In genomic region chr14:83913466-83913865, GRCh38 we compare ENCODE assay signal across 18 cellular contexts.
DNase-seq lines count a peak whose midpoint lies in the region; ATAC-seq and TF ChIP-seq lines count a peak whose summit lies in the region.
"Had no signal": no experiment of that assay in that cellular context is flagged by ENCODE, and none has a peak within 500 bp of the region (broad histone marks: within the 10 kb centered on the region; RNA-seq: fewer than 3 reads in every experiment).

No MANE protein-coding gene starts in this region.

- H3K4me3 ChIP-seq in IMR-90 (ENCODE audit: insufficient read depth, low read depth, low read length) (no peak overlapping the region), prostate gland (no peak overlapping the region), left ventricle myocardium inferior (no peak overlapping the region)

- POLR2A ChIA-PET in IMR-90 (lab: Charles Lee; ENCODE audit: unreplicated experiment) = no interaction called here

- no peak overlapping the region for H2BK5ac ChIP-seq in IMR-90 (ENCODE audit: low read depth, low read length, poor library complexity, severe bottlenecking)

- no peak overlapping the region for H4K8ac ChIP-seq in IMR-90 (ENCODE audit: low read depth in 2 of 2, low read length in 2 of 2)

- H4K5ac ChIP-seq in IMR-90 (ENCODE audit: low read depth, low read length) = no peak overlapping the region

- H2BK20ac ChIP-seq in IMR-90 (ENCODE audit: low read depth, low read length) = no peak overlapping the region

- H3K18ac ChIP-seq in IMR-90 (ENCODE audit: low read depth, low read length) = no peak overlapping the region

- no peak for TF ChIP-seq CTCF in IMR-90 (conservative IDR thresholded peaks at IDR 0.05; ENCODE audit: low read depth, low read length)
- TF ChIP-seq CTCF in prostate gland (IDR thresholded peaks at IDR 0.05) = no peak
- no peak for TF ChIP-seq CTCF in left ventricle myocardium inferior (IDR thresholded peaks at IDR 0.05; ENCODE audit: borderline replicate concordance)

- no peak overlapping the region for H3K4me2 ChIP-seq in IMR-90 (ENCODE audit: low read depth, low read length)

- no peak for TF ChIP-seq RAD21 in IMR-90 (IDR thresholded peaks at IDR 0.05; ENCODE audit: low read length)

- peaks cover 8% of the 10 kb centered on the region; the same call in 1 of the 2 replicates for H3K4me1 ChIP-seq in IMR-90 (ENCODE audit: control insufficient read depth, insufficient read depth, low read length)
- H3K4me1 ChIP-seq in prostate gland (replicated peaks) = no peaks in the 10 kb centered on the region
- H3K4me1 ChIP-seq in left ventricle myocardium inferior = no peaks in the 10 kb centered on the region
- H3K4me1 ChIP-seq: BE2C had no signal

- H3K9me1 ChIP-seq in IMR-90 (ENCODE audit: insufficient read depth, low read length) = no peaks in the 10 kb centered on the region

- H3K56ac ChIP-seq in IMR-90 (ENCODE audit: extremely low read depth, insufficient read depth, low read length) = no peak overlapping the region

- no peak overlapping the region for H2AFZ ChIP-seq in IMR-90 (replicated peaks; ENCODE audit: low read length, poor library complexity)

- DNase-seq in NCI-H748 (lab: John Stamatoyannopoulos, UW; ENCODE audit: unreplicated experiment) (peak; percentile 12), NCI-H748 treated with DMSO at 0.1 percent for 48 hours (lab: John Stamatoyannopoulos, UW) (no peak), IMR-90 (peak; percentile 43), amniotic epithelial cell (ENCODE audit: low read depth) (peak; percentile 70), prostate gland (ENCODE audit: low spot score) (no peak), left ventricle myocardium inferior (no peak), GDM1 (lab: John Stamatoyannopoulos, UW) (no peak)
- DNase-seq: BE2C; CD8-positive, alpha-beta memory T cell; DMS 273 treated with DMSO at 0.1 percent for 48 hours; EL; NCI-H1092; NCI-H1694 treated with DMSO at 0.1 percent for 48 hours; NCI-H2081; SHP77; T-helper 1 cell had no signal

- H3K4ac ChIP-seq in IMR-90 (ENCODE audit: low read depth, low read length) = no peak overlapping the region

- TF ChIP-seq POLR2A in IMR-90 (IDR thresholded peaks at IDR 0.05; ENCODE audit: low read depth, low read length) (no peak), prostate gland (IDR thresholded peaks at IDR 0.05) (no peak)

- H3K27ac ChIP-seq in IMR-90 (ENCODE audit: insufficient read depth, low read length) (no peak overlapping the region), prostate gland (no peak overlapping the region), left ventricle myocardium inferior (replicated peaks) (no peak overlapping the region)
- H3K27ac ChIP-seq: HL-60, RWPE1 had no signal

- H3K9ac ChIP-seq in IMR-90 (ENCODE audit: low read depth, low read length) = no peak overlapping the region

- H3K36me3 ChIP-seq in IMR-90 (ENCODE audit: control insufficient read depth, insufficient read depth, low read length) (no peaks in the 10 kb centered on the region), prostate gland (no peaks in the 10 kb centered on the region), left ventricle myocardium inferior (no peaks in the 10 kb centered on the region)
- H3K36me3 ChIP-seq: BE2C had no signal

- no peak overlapping the region for H2AK5ac ChIP-seq in IMR-90 (ENCODE audit: low read depth, low read length)

- H2BK120ac ChIP-seq in IMR-90 (ENCODE audit: low read depth, low read length) = no peak overlapping the region

- dilution Hi-C loops in IMR-90 (cut with HindIII; ENCODE audit: low sequenced_read_pairs, unreplicated experiment) = no loop called here

- BruUV-seq in IMR-90 (replicated peaks; lab: Mats Ljungman, UMichigan) = no TSS peak

- no peak overlapping the region for H3K23ac ChIP-seq in IMR-90 (ENCODE audit: low read depth, low read length)

- CTCF ChIA-PET in IMR-90 (lab: Yijun Ruan, JAX) = no interaction called here

- no CpG with 5 or more reads among the region's 1 CpG for WGBS in IMR-90 (ENCODE audit: extremely low coverage in 2 of 2, insufficient read length in 1 of 2), 2 experiments
- 47% methylated on average over 1 of the region's 1 CpG for WGBS in prostate gland

- no peak overlapping the region for H2BK15ac ChIP-seq in IMR-90 (ENCODE audit: low read depth, low read length)

- no peak overlapping the region for H3K14ac ChIP-seq in IMR-90 (replicated peaks; ENCODE audit: low read depth, low read length)

- peak; percentile 47 for ATAC-seq in IMR-90 (ENCODE audit: low read depth)

- H3K79me1 ChIP-seq in IMR-90 (ENCODE audit: low read depth in 1 of 2, low read length in 2 of 2) = no peaks in the 10 kb centered on the region

- intact Hi-C loops in IMR-90 (cut with micrococcal nuclease) (loop anchor here (10.0 kb wide), 1 partner anchor 429 kb away; no protein-coding TSS in a partner anchor), prostate gland (cut with DNase I) (no loop called here), left ventricle myocardium inferior (cut with micrococcal nuclease) (no loop called here)

- in situ Hi-C loops in IMR-90 (cut with MboI; ENCODE audit: low sequenced_read_pairs) = no loop called here

- no peak overlapping the region for H4K91ac ChIP-seq in IMR-90 (ENCODE audit: insufficient read depth, low read depth, low read length)

- H3K9me3 ChIP-seq in IMR-90 (ENCODE audit: control insufficient read depth, insufficient read depth, low read length) (no peaks in the 10 kb centered on the region), prostate gland (no peaks in the 10 kb centered on the region), left ventricle myocardium inferior (replicated peaks) (no peaks in the 10 kb centered on the region)
- H3K9me3 ChIP-seq: BE2C had no signal

- no peak overlapping the region for H2AK9ac ChIP-seq in IMR-90 (replicated peaks; ENCODE audit: low read depth, low read length, poor library complexity)

- no peaks in the 10 kb centered on the region for H4K20me1 ChIP-seq in IMR-90 (ENCODE audit: insufficient read depth, low read length)

- H3K27me3 ChIP-seq in IMR-90 (ENCODE audit: control insufficient read depth, insufficient read depth, low read length) = no peaks in the 10 kb centered on the region
- H3K27me3 ChIP-seq in prostate gland (replicated peaks; ENCODE audit: insufficient read depth) = no peaks in the 10 kb centered on the region
- no peaks in the 10 kb centered on the region for H3K27me3 ChIP-seq in left ventricle myocardium inferior (ENCODE audit: low read depth)
- H3K27me3 ChIP-seq: BE2C had no signal

TF ChIP-seq in IMR-90, 13 proteins besides CTCF, POLR2A, EP300 and RAD21:
- no peak for TF ChIP-seq MAFK (IDR thresholded peaks at IDR 0.05; ENCODE audit: low read depth, low read length)
- no peak for TF ChIP-seq MAZ (IDR thresholded peaks at IDR 0.05; ENCODE audit: borderline replicate concordance, low read depth, low read length)
- no peak for TF ChIP-seq CEBPB (IDR thresholded peaks at IDR 0.05; ENCODE audit: low read depth, low read length)
- no peak for TF ChIP-seq USF2 (IDR thresholded peaks at IDR 0.05; ENCODE audit: low read depth, low read length)
- no peak for TF ChIP-seq SMC3 (IDR thresholded peaks at IDR 0.05; ENCODE audit: low read depth, low read length)
- no peak for TF ChIP-seq RCOR1 (IDR thresholded peaks at IDR 0.05; ENCODE audit: insufficient replicate concordance, low read length)
- no peak for TF ChIP-seq CHD1 (IDR thresholded peaks at IDR 0.05; ENCODE audit: low read depth, low read length)
- no peak for TF ChIP-seq MXI1 (IDR thresholded peaks at IDR 0.05; ENCODE audit: borderline replicate concordance, low read depth, low read length)

Comparison
In these comparisons a context has a peak if more than half of its experiments do, and no peak if none do; other contexts are left out.
1. DNase-seq: peak in NCI-H748 (single experiment), IMR-90 (single experiment) and amniotic epithelial cell (single experiment); none in NCI-H748 treated with DMSO at 0.1 percent for 48 hours (single experiment), prostate gland (single experiment), left ventricle myocardium inferior (single experiment) and GDM1 (single experiment).